Comparison of ENCODE assay signal across 21 cellular contexts in genomic region chr22:23100124-23100801, GRCh38. TPM values are rescaled to one million over a fixed set of nuclear protein-coding genes. Genes with fewer than 3 reads are reported as not detected.
"Had no signal": no experiment of that assay in that cellular context is flagged by ENCODE, and none has a peak within 500 bp of the region (broad histone marks: within the 10 kb centered on the region; RNA-seq: fewer than 3 reads in every experiment).

No MANE protein-coding gene starts in this region.

- H3K27ac ChIP-seq: hepatocyte, lower lobe of right lung, neutrophil, parathyroid adenoma had no signal

- H3K36me3 ChIP-seq: lower lobe of right lung, neutrophil, tibial artery had no signal

- H3K9ac ChIP-seq: parathyroid adenoma had no signal

- H3K9me3 Mint-ChIP-seq: activated CD4-positive, alpha-beta memory T cell treated with anti-CD3 and anti-CD28 coated beads, Interleukin-2, amount 10 ng/mL, durations not matched to agents 7 days and 5 days; activated naive CD4-positive, alpha-beta T cell treated with anti-CD3 and anti-CD28 coated beads for 36 hours; activated T-cell treated with anti-CD3 and anti-CD28 coated beads, Interleukin-2, amount 50 U/mL, for 4 hours; natural killer cell; stimulated activated memory B cell treated with anti-CD40 and anti-IgM and Interleukin-4, amounts not matched to agents 10 μg/mL and 1 μg/mL and 100 μg/mL, for 72 hours; T-helper 2 cell treated with Interferon-gamma antibody and Interleukin-4, amounts not matched to agents 5 μg/mL and 100 μg/mL, for 36 hours; WTC11 had no signal

- H3K4me3 Mint-ChIP-seq: activated CD4-positive, alpha-beta memory T cell treated with anti-CD3 and anti-CD28 coated beads, Interleukin-2, amount 10 ng/mL, durations not matched to agents 7 days and 5 days; activated CD4-positive, alpha-beta T cell treated with anti-CD3 and anti-CD28 coated beads for 36 hours; activated CD8-positive, alpha-beta memory T cell treated with anti-CD3 and anti-CD28 coated beads, Interleukin-2, amount 10 ng/mL, durations not matched to agents 7 days and 5 days; activated naive CD4-positive, alpha-beta T cell treated with anti-CD3 and anti-CD28 coated beads for 36 hours; activated T-cell treated with anti-CD3 and anti-CD28 coated beads, Interleukin-2, amount 50 U/mL, for 4 hours; natural killer cell; stimulated activated memory B cell treated with anti-CD40 and anti-IgM and Interleukin-4, amounts not matched to agents 10 μg/mL and 1 μg/mL and 100 μg/mL, for 72 hours; T-helper 2 cell treated with Interferon-gamma antibody and Interleukin-4, amounts not matched to agents 5 μg/mL and 100 μg/mL, for 36 hours; WTC11 had no signal

- H3K27ac Mint-ChIP-seq: activated CD4-positive, alpha-beta memory T cell treated with anti-CD3 and anti-CD28 coated beads, Interleukin-2, amount 10 ng/mL, durations not matched to agents 7 days and 5 days; activated CD4-positive, alpha-beta T cell treated with anti-CD3 and anti-CD28 coated beads for 36 hours; activated CD8-positive, alpha-beta memory T cell treated with anti-CD3 and anti-CD28 coated beads, Interleukin-2, amount 10 ng/mL, durations not matched to agents 7 days and 5 days; activated naive CD4-positive, alpha-beta T cell treated with anti-CD3 and anti-CD28 coated beads for 36 hours; natural killer cell; stimulated activated memory B cell treated with anti-CD40 and anti-IgM and Interleukin-4, amounts not matched to agents 10 μg/mL and 1 μg/mL and 100 μg/mL, for 72 hours; T-helper 2 cell treated with Interferon-gamma antibody and Interleukin-4, amounts not matched to agents 5 μg/mL and 100 μg/mL, for 36 hours; WTC11 had no signal

- H3K4me1 ChIP-seq: parathyroid adenoma had no signal

- DNase-seq: activated CD4-positive, alpha-beta memory T cell treated with anti-CD3 and anti-CD28 coated beads, Interleukin-2, amount 10 ng/mL, durations not matched to agents 7 days and 5 days; activated CD4-positive, alpha-beta T cell treated with anti-CD3 and anti-CD28 coated beads for 36 hours; activated CD8-positive, alpha-beta memory T cell treated with anti-CD3 and anti-CD28 coated beads, Interleukin-2, amount 10 ng/mL, durations not matched to agents 7 days and 5 days; activated naive CD4-positive, alpha-beta T cell treated with anti-CD3 and anti-CD28 coated beads for 36 hours; activated T-cell treated with anti-CD3 and anti-CD28 coated beads, Interleukin-2, amount 50 U/mL, for 4 hours; aorta; cerebellar nuclear complex; effector memory CD4-positive, alpha-beta T cell; left colon; lower lobe of right lung; natural killer cell; spleen; stimulated activated CD4-positive, alpha-beta T cell treated with anti-CD3 and anti-CD28 coated beads, Interleukin-4, amount 100 ng/mL, for 4 hours; tibial artery had no signal

- H3K27me3 ChIP-seq: hepatocyte, neutrophil, spleen, tibial artery had no signal

- H3K4me1 Mint-ChIP-seq: activated CD4-positive, alpha-beta memory T cell treated with anti-CD3 and anti-CD28 coated beads, Interleukin-2, amount 10 ng/mL, durations not matched to agents 7 days and 5 days; activated CD4-positive, alpha-beta T cell treated with anti-CD3 and anti-CD28 coated beads for 36 hours; activated CD8-positive, alpha-beta memory T cell treated with anti-CD3 and anti-CD28 coated beads, Interleukin-2, amount 10 ng/mL, durations not matched to agents 7 days and 5 days; natural killer cell; stimulated activated memory B cell treated with anti-CD40 and anti-IgM and Interleukin-4, amounts not matched to agents 10 μg/mL and 1 μg/mL and 100 μg/mL, for 72 hours; WTC11 had no signal

- ATAC-seq: activated CD4-positive, alpha-beta T cell treated with anti-CD3 and anti-CD28 coated beads for 36 hours; activated CD8-positive, alpha-beta memory T cell treated with anti-CD3 and anti-CD28 coated beads, Interleukin-2, amount 10 ng/mL, durations not matched to agents 7 days and 5 days; activated T-cell treated with anti-CD3 and anti-CD28 coated beads, Interleukin-2, amount 50 U/mL, for 4 hours; left colon; lower lobe of right lung; natural killer cell; stimulated activated memory B cell treated with anti-CD40 and anti-IgM and Interleukin-4, amounts not matched to agents 10 μg/mL and 1 μg/mL and 100 μg/mL, for 72 hours; WTC11 had no signal

- H3K27me3 Mint-ChIP-seq: activated CD4-positive, alpha-beta memory T cell treated with anti-CD3 and anti-CD28 coated beads, Interleukin-2, amount 10 ng/mL, durations not matched to agents 7 days and 5 days; activated CD4-positive, alpha-beta T cell treated with anti-CD3 and anti-CD28 coated beads for 36 hours; activated CD8-positive, alpha-beta memory T cell treated with anti-CD3 and anti-CD28 coated beads, Interleukin-2, amount 10 ng/mL, durations not matched to agents 7 days and 5 days; stimulated activated memory B cell treated with anti-CD40 and anti-IgM and Interleukin-4, amounts not matched to agents 10 μg/mL and 1 μg/mL and 100 μg/mL, for 72 hours had no signal

- H3K9me3 ChIP-seq: lower lobe of right lung, neutrophil, spleen, tibial artery had no signal

- H3K4me3 ChIP-seq: hepatocyte, lower lobe of right lung, spleen, tibial artery had no signal

- H3K36me3 Mint-ChIP-seq: activated CD8-positive, alpha-beta memory T cell treated with anti-CD3 and anti-CD28 coated beads, Interleukin-2, amount 10 ng/mL, durations not matched to agents 7 days and 5 days; natural killer cell; stimulated activated memory B cell treated with anti-CD40 and anti-IgM and Interleukin-4, amounts not matched to agents 10 μg/mL and 1 μg/mL and 100 μg/mL, for 72 hours; WTC11 had no signal

RNA-seq across cellular contexts. Expression of gene RSPH14, which starts 41.5 kb away (rescaled TPM):
- total RNA-seq: activated CD4-positive, alpha-beta memory T cell treated with anti-CD3 and anti-CD28 coated beads, Interleukin-2, amount 10 ng/mL, durations not matched to agents 7 days and 5 days; activated CD8-positive, alpha-beta memory T cell treated with anti-CD3 and anti-CD28 coated beads, Interleukin-2, amount 10 ng/mL, durations not matched to agents 7 days and 5 days; activated T-cell treated with anti-CD3 and anti-CD28 coated beads, Interleukin-2, amount 50 U/mL, for 4 hours; glomerular endothelial cell; hepatocyte; WTC11 had no signal

RNA-seq across cellular contexts. Expression of gene RAB36, which starts 45.0 kb away (rescaled TPM):
- total RNA-seq: activated naive CD4-positive, alpha-beta T cell treated with anti-CD3 and anti-CD28 coated beads for 36 hours had no signal
